Comparison of ENCODE assay signal across 22 cellular contexts in genomic region chr11:36086366-36086765, GRCh38.
"Had no signal": no experiment of that assay in that cellular context is flagged by ENCODE, and none has a peak within 500 bp of the region (broad histone marks: within the 10 kb centered on the region; RNA-seq: fewer than 3 reads in every experiment).

No MANE protein-coding gene starts in this region.

- H3K9ac ChIP-seq: parathyroid adenoma had no signal

- H2AFZ ChIP-seq: hepatocyte, parathyroid adenoma had no signal

- H3K27ac ChIP-seq: hepatocyte, parathyroid adenoma, psoas muscle, thoracic aorta, transverse colon had no signal

- FAIRE-seq: colon, endothelial cell of umbilical vein had no signal

- H3K4me1 ChIP-seq: parathyroid adenoma, psoas muscle, transverse colon had no signal

- H3K79me2 ChIP-seq: hepatocyte, parathyroid adenoma had no signal

- DNase-seq: cerebellar nuclear complex; dermis blood vessel endothelial cell; erythroblast; foreskin melanocyte; left colon; left ventricle myocardium superior; mesenchymal stem cell; naive B cell; occipital lobe; psoas muscle; retina; stimulated activated CD4-positive, alpha-beta T cell treated with anti-CD3 and anti-CD28 coated beads, Interleukin-2, amount 100 ng/mL, for 24 hours; stimulated activated CD4-positive, alpha-beta T cell treated with anti-CD3 and anti-CD28 coated beads, Interleukin-4, amount 100 ng/mL, for 4 hours; stimulated activated naive B cell treated with anti-CD40 and anti-IgM and Interleukin-4, amounts not matched to agents 10 μg/mL and 1 μg/mL and 100 μg/mL, for 72 hours; stimulated activated naive CD8-positive, alpha-beta T cell treated with anti-CD3 and anti-CD28 coated beads, Interleukin-15, amount 100 ng/mL, for 72 hours; transverse colon had no signal

- H3K36me3 ChIP-seq: thoracic aorta, transverse colon had no signal

- H3K9me3 ChIP-seq: psoas muscle, thoracic aorta, transverse colon had no signal

- H3K4me2 ChIP-seq: hepatocyte had no signal

- H3K27me3 ChIP-seq: hepatocyte, transverse colon had no signal

- H3K4me3 ChIP-seq: hepatocyte, lung, psoas muscle, thoracic aorta, transverse colon had no signal
